ENCODE assay signal across 1 cellular context in the genomic region with DNA sequence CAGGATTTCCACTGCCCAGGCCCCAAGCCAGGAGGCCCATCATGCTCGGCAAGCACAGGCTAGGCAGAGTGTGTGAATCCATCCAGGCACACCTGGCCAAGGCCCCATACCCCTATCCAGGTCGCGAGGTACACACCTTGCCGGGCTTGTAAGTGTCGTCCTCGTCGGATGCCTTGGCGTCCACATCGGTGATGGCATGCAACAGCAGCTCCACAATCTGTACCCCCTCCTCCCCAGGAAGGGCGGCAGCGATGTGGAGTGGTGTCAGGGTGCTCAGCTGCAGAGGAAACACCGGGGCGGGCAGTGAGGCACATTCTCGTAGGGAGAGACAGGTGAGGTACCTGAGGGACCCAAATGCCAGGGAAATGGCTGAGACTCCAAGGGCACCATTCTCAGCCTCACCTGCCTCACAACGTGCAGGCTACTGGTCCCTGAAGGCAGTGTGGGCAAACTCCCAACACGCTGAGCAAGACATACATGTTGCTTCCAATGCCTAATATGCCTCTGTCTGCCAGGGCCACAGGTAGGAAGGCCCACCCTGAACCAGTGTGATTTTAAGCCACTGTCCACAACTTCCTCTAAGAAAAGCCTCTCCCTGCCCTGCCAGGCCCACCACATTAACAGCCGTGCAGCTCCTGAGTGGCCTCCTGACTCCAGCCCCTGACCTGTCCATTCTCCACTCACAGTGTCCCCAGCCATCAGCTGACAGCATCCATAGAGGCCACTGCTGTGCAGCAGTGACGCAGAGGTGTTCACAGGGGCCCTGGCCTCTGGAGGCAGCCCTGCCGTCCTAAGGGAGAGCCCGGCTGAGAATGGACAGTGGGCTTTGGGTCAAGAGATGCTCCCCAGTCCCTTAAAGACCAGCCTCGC.
TF ChIP-seq lines count a peak whose summit lies in the region.

No MANE protein-coding gene starts in this region.

TF ChIP-seq in HepG2, 621 proteins besides CTCF, POLR2A, EP300 and RAD21:
- TF ChIP-seq HNRNPLL (IDR thresholded peaks at IDR 0.05; ENCODE audit: low read depth, low read length, poor library complexity, severe bottlenecking) (peak; percentile 7), ZNF24 (IDR thresholded peaks at IDR 0.05) (no peak), MTA1 (CRISPR knock-in tag; IDR thresholded peaks at IDR 0.05; ENCODE audit: borderline replicate concordance) (0 out of 2 replicates have a peak, but pooled peaks have one; percentile 44), PRMT3 (CRISPR knock-in tag; IDR thresholded peaks at IDR 0.05; ENCODE audit: borderline replicate concordance, low read depth) (no peak), RARA (CRISPR knock-in tag; IDR thresholded peaks at IDR 0.05) (no peak)
- TF ChIP-seq, protein P1, sequence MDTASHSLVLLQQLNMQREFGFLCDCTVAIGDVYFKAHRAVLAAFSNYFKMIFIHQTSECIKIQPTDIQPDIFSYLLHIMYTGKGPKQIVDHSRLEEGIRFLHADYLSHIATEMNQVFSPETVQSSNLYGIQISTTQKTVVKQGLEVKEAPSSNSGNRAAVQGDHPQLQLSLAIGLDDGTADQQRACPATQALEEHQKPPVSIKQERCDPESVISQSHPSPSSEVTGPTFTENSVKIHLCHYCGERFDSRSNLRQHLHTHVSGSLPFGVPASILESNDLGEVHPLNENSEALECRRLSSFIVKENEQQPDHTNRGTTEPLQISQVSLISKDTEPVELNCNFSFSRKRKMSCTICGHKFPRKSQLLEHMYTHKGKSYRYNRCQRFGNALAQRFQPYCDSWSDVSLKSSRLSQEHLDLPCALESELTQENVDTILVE (CRISPR knock-in tag; IDR thresholded peaks at IDR 0.05) = no peak
